In the genomic region with DNA sequence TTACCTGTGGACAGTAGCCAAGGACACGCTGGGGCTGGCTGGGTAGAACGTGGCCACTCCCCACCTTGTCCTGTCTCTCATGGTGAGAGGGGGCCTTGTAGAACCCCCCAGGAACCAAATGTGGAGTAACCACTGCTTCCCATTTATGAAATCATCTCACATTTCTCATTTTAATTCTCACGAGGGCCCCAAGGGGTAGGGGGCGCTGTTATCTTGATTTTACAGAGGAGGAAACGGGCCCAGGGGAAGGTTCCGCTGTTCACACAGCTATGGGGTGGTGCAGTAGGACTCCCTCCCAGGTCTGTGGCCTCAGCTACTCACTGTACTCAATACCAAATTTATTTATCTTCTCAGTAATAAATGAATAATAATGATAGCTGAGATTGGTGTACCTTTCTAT, we compare ENCODE assay signal across 8 cellular contexts. TPM values are rescaled to one million over a fixed set of nuclear protein-coding genes. Genes with fewer than 3 reads are reported as not detected.
DNase-seq lines count a peak whose midpoint lies in the region; ATAC-seq and TF ChIP-seq lines count a peak whose summit lies in the region.

No MANE protein-coding gene starts in this region.

- H2BK15ac ChIP-seq in mesendoderm (replicated peaks; ENCODE audit: low read depth): no peak overlapping the region

- ATAC-seq in stimulated activated naive CD8-positive, alpha-beta T cell treated with anti-CD3 and anti-CD28 coated beads, Interleukin-15, amount 100 ng/mL, for 72 hours: peak; percentile 88

- no peak overlapping the region for H3K9ac ChIP-seq in mesendoderm (ENCODE audit: low read length)

- H3K27me3 ChIP-seq in AG04450 (ENCODE audit: control insufficient read depth, insufficient read depth, low read length): peaks cover 12% of the 10 kb centered on the region
- no peaks in the 10 kb centered on the region for H3K27me3 ChIP-seq in WERI-Rb-1 (ENCODE audit: insufficient read depth, low read depth, severe bottlenecking)
- H3K27me3 ChIP-seq in brain microvascular endothelial cell (replicated peaks): no peaks in the 10 kb centered on the region
- H3K27me3 ChIP-seq in mesendoderm (ENCODE audit: insufficient read depth, low read length, poor library complexity): no peaks in the 10 kb centered on the region

- in situ Hi-C loops in brain microvascular endothelial cell (cut with HindIII; ENCODE audit: low pct_ligation_motif_present, low sequenced_read_pairs): no loop called here

- no peak for DNase-seq in AG04450 (ENCODE audit: low read depth, low spot score)
- peak; percentile 73 for DNase-seq in HEK293T (ENCODE audit: extremely low spot score)
- DNase-seq in WERI-Rb-1: peak; percentile 64
- peak; percentile 22 for DNase-seq in brain microvascular endothelial cell
- DNase-seq in mesendoderm: peak; percentile 42
- peak; percentile 57 to 67 for DNase-seq in stimulated activated naive CD8-positive, alpha-beta T cell treated with anti-CD3 and anti-CD28 coated beads, Interleukin-15, amount 100 ng/mL, for 72 hours
- DNase-seq in NCI-H2227 treated with DMSO at 0.1 percent for 48 hours (lab: John Stamatoyannopoulos, UW): no peak
- DNase-seq in NCI-H524 treated with DMSO at 0.1 percent for 48 hours (lab: John Stamatoyannopoulos, UW): no peak

- POLR2A ChIA-PET in AG04450 (lab: Yijun Ruan, JAX) (no interaction called here), HEK293T (lab: Yijun Ruan, JAX) (no interaction called here)

- H3K27ac Mint-ChIP-seq in stimulated activated naive CD8-positive, alpha-beta T cell treated with anti-CD3 and anti-CD28 coated beads, Interleukin-15, amount 100 ng/mL, for 72 hours: peak overlapping the region; percentile 55 to 68

- H3K9me3 ChIP-seq in AG04450 (ENCODE audit: control insufficient read depth, insufficient read depth, low read length) (no peaks in the 10 kb centered on the region), WERI-Rb-1 (ENCODE audit: severe bottlenecking) (no peaks in the 10 kb centered on the region)

- H4K5ac ChIP-seq in mesendoderm (ENCODE audit: low read length): no peak overlapping the region

- H3K4me1 Mint-ChIP-seq in stimulated activated naive CD8-positive, alpha-beta T cell treated with anti-CD3 and anti-CD28 coated beads, Interleukin-15, amount 100 ng/mL, for 72 hours: peaks cover 18% of the 10 kb centered on the region

- peak overlapping the region; percentile 25 for H3K56ac ChIP-seq in mesendoderm (ENCODE audit: low read length)

- H3K36me3 ChIP-seq in WERI-Rb-1 (no peaks in the 10 kb centered on the region), brain microvascular endothelial cell (replicated peaks) (no peaks in the 10 kb centered on the region), mesendoderm (ENCODE audit: control insufficient read depth, insufficient read depth, low read length) (no peaks in the 10 kb centered on the region)

- no peak overlapping the region for H3K4me3 Mint-ChIP-seq in stimulated activated naive CD8-positive, alpha-beta T cell treated with anti-CD3 and anti-CD28 coated beads, Interleukin-15, amount 100 ng/mL, for 72 hours

- no peak overlapping the region for H2AK5ac ChIP-seq in mesendoderm (ENCODE audit: low read length)

- no peak overlapping the region for H2BK5ac ChIP-seq in mesendoderm (ENCODE audit: low read length)

- no peak overlapping the region for H3K18ac ChIP-seq in mesendoderm (ENCODE audit: low read length)

- no peaks in the 10 kb centered on the region for H3K79me1 ChIP-seq in mesendoderm (ENCODE audit: low read length)

- peaks cover 9% of the 10 kb centered on the region for H3K27me3 Mint-ChIP-seq in stimulated activated naive CD8-positive, alpha-beta T cell treated with anti-CD3 and anti-CD28 coated beads, Interleukin-15, amount 100 ng/mL, for 72 hours

- CTCF ChIA-PET in AG04450 (lab: Charles Lee) (interaction anchor here (0.6 to 1.3 kb wide), 5 partner anchors 14 to 704 kb away, joined by 3 to 4 read pairs (median 3); no protein-coding TSS in a partner anchor), HEK293T (lab: Yijun Ruan, JAX) (interaction anchor here (0.6 to 2.0 kb wide), 9 partner anchors 9 to 735 kb away, joined by 3 to 7 read pairs (median 3); no protein-coding TSS in a partner anchor)

- no peak overlapping the region for H3K4ac ChIP-seq in mesendoderm (ENCODE audit: low read depth, low read length)

- no peak overlapping the region for H2BK120ac ChIP-seq in mesendoderm (ENCODE audit: low read depth, low read length)

- H3K4me2 ChIP-seq in mesendoderm (ENCODE audit: low read length): no peak overlapping the region

- H3K27ac ChIP-seq in AG04450 (ENCODE audit: low read depth, low read length) (no peak overlapping the region), WERI-Rb-1 (no peak overlapping the region), brain microvascular endothelial cell (no peak overlapping the region), mesendoderm (ENCODE audit: low read depth, low read length) (no peak overlapping the region)

- H3K9me3 Mint-ChIP-seq in stimulated activated naive CD8-positive, alpha-beta T cell treated with anti-CD3 and anti-CD28 coated beads, Interleukin-15, amount 100 ng/mL, for 72 hours: no peaks in the 10 kb centered on the region

- TF ChIP-seq CTCF in AG04450 (IDR thresholded peaks at IDR 0.05; ENCODE audit: low read depth, low read length) (peak; percentile 36; the same call in 1 of the 2 replicates), WERI-Rb-1 (IDR thresholded peaks at IDR 0.05; ENCODE audit: low read depth, low read length) (peak; percentile 50), brain microvascular endothelial cell (IDR thresholded peaks at IDR 0.05; ENCODE audit: low read depth, low read length, missing control alignments) (peak; percentile 65)

- H3K79me2 ChIP-seq in mesendoderm (ENCODE audit: control insufficient read depth, insufficient read depth, low read length): no peaks in the 10 kb centered on the region

- no peak overlapping the region for H3K23ac ChIP-seq in mesendoderm (ENCODE audit: low read length)

- peaks cover 6% of the 10 kb centered on the region for H3K4me1 ChIP-seq in mesendoderm (ENCODE audit: control insufficient read depth, low read depth, low read length)

- H3K4me3 ChIP-seq in AG04450 (ENCODE audit: low read depth, low read length) (no peak overlapping the region), WERI-Rb-1 (ENCODE audit: low read depth, low read length) (no peak overlapping the region), brain microvascular endothelial cell (ENCODE audit: low read depth, low read length) (no peak overlapping the region), mesendoderm (ENCODE audit: low read length) (no peak overlapping the region)

- no CpG with 5 or more reads among the region's 6 CpGs for WGBS in mesendoderm (ENCODE audit: extremely low coverage, insufficient coverage, low lambda C conversion rate)

- no peak overlapping the region for H4K8ac ChIP-seq in mesendoderm (ENCODE audit: low read depth, low read length)

TF ChIP-seq in HEK293T, 16 proteins besides CTCF, POLR2A, EP300 and RAD21:
- TF ChIP-seq, protein P1, sequence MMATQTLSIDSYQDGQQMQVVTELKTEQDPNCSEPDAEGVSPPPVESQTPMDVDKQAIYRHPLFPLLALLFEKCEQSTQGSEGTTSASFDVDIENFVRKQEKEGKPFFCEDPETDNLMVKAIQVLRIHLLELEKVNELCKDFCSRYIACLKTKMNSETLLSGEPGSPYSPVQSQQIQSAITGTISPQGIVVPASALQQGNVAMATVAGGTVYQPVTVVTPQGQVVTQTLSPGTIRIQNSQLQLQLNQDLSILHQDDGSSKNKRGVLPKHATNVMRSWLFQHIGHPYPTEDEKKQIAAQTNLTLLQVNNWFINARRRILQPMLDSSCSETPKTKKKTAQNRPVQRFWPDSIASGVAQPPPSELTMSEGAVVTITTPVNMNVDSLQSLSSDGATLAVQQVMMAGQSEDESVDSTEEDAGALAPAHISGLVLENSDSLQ (IDR thresholded peaks at IDR 0.05): no peak
- TF ChIP-seq SUZ12 (IDR thresholded peaks at IDR 0.05): no peak
- TF ChIP-seq SP1 (IDR thresholded peaks at IDR 0.05): no peak
- no peak for TF ChIP-seq CTBP1 (IDR thresholded peaks at IDR 0.05; ENCODE audit: borderline replicate concordance)
- TF ChIP-seq L3MBTL2 (conservative IDR thresholded peaks at IDR 0.05): no peak
- TF ChIP-seq TARDBP (IDR thresholded peaks at IDR 0.05): no peak
- no peak for TF ChIP-seq FOXK2 (IDR thresholded peaks at IDR 0.05)
- no peak for TF ChIP-seq BHLHE40 (IDR thresholded peaks at IDR 0.05; ENCODE audit: borderline replicate concordance)
- TF ChIP-seq ELF4 (IDR thresholded peaks at IDR 0.05): no peak
- no peak for TF ChIP-seq HDGF (IDR thresholded peaks at IDR 0.05; ENCODE audit: borderline replicate concordance)
- TF ChIP-seq ZNF384 (IDR thresholded peaks at IDR 0.05): no peak
- TF ChIP-seq LEF1 (IDR thresholded peaks at IDR 0.05; ENCODE audit: borderline replicate concordance): no peak
- TF ChIP-seq ARNT (IDR thresholded peaks at IDR 0.05): no peak
- no peak for TF ChIP-seq NFRKB (IDR thresholded peaks at IDR 0.05)
- no peak for TF ChIP-seq FOXA1 (IDR thresholded peaks at IDR 0.05)
- TF ChIP-seq FOXM1 (IDR thresholded peaks at IDR 0.05; ENCODE audit: borderline replicate concordance): no peak

RNA-seq across cellular contexts. Expression of a gene that starts 5.5 kb away (rescaled TPM):
- polyA plus RNA-seq in AG04450 (2011; rRNA removed): 0.05 and 0.07 TPM in 2 replicates
- not detected in 2 replicates for polyA minus RNA-seq in AG04450 (2011; rRNA and poly(A)+ RNA removed)
- polyA plus RNA-seq in mesendoderm (2013, experiment 1 of 2): 29.1 TPM
- 29.1 TPM for polyA plus RNA-seq in mesendoderm (2013, experiment 2 of 2)

RNA-seq across cellular contexts. Expression of a gene that starts 19.5 kb away (rescaled TPM):
- polyA plus RNA-seq in AG04450 (2011; rRNA removed): 7.9 and 8.2 TPM in 2 replicates
- 5.4 and 6.9 TPM in 2 replicates for polyA minus RNA-seq in AG04450 (2011; rRNA and poly(A)+ RNA removed)
- polyA plus RNA-seq in mesendoderm (2013, experiment 1 of 2): 11.4 TPM
- 10.9 TPM for polyA plus RNA-seq in mesendoderm (2013, experiment 2 of 2)

RNA-seq across cellular contexts. Expression of a gene that starts 25.9 kb away (rescaled TPM):
- 35.9 and 49.1 TPM in 2 replicates for polyA plus RNA-seq in AG04450 (2011; rRNA removed)
- polyA minus RNA-seq in AG04450 (2011; rRNA and poly(A)+ RNA removed): 12.6 and 14.3 TPM in 2 replicates
- polyA plus RNA-seq in mesendoderm (2013, experiment 1 of 2): 42.2 TPM
- polyA plus RNA-seq in mesendoderm (2013, experiment 2 of 2): 43.2 TPM

Comparison
In these comparisons a context has a peak if more than half of its experiments do, and no peak if none do; other contexts are left out.
1. DNase-seq: peak in HEK293T (single experiment), WERI-Rb-1 (single experiment), brain microvascular endothelial cell (single experiment), mesendoderm (single experiment) and stimulated activated naive CD8-positive, alpha-beta T cell treated with anti-CD3 and anti-CD28 coated beads, Interleukin-15, amount 100 ng/mL, for 72 hours (2 of 2); none in AG04450 (single experiment), NCI-H2227 treated with DMSO at 0.1 percent for 48 hours (single experiment) and NCI-H524 treated with DMSO at 0.1 percent for 48 hours (single experiment).
2. Peak in every context shown above with its lines, with median percentiles within 50 percentile points of each other: CTCF ChIP-seq.